In genomic region chr15:78915341-78916087, GRCh38 we compare ENCODE assay signal across 9 cellular contexts. TPM values are rescaled to one million over a fixed set of nuclear protein-coding genes. Genes with fewer than 3 reads are reported as not detected.
DNase-seq lines count a peak whose midpoint lies in the region; TF ChIP-seq lines count a peak whose summit lies in the region.
"Had no signal": no experiment of that assay in that cellular context is flagged by ENCODE, and none has a peak within 500 bp of the region (broad histone marks: within the 10 kb centered on the region; RNA-seq: fewer than 3 reads in every experiment).

No MANE protein-coding gene starts in this region.

- no peak overlapping the region for H3K4me3 ChIP-seq in esophagus muscularis mucosa

- H3K9me3 Mint-ChIP-seq in nephron, result no peaks in the 10 kb centered on the region
- no peaks in the 10 kb centered on the region for H3K9me3 Mint-ChIP-seq in Calu3 (ENCODE audit: low read depth, unreplicated experiment)
- H3K9me3 Mint-ChIP-seq: activated naive CD4-positive, alpha-beta T cell treated with anti-CD3 and anti-CD28 coated beads, Interleukin-2, amount 50 U/mL, for 24 hours had no signal

- H3K4me3 Mint-ChIP-seq in nephron, result no peak overlapping the region
- H3K4me3 Mint-ChIP-seq in Calu3 (ENCODE audit: low read depth, unreplicated experiment), result no peak overlapping the region
- H3K4me3 Mint-ChIP-seq: activated naive CD4-positive, alpha-beta T cell treated with anti-CD3 and anti-CD28 coated beads, Interleukin-2, amount 50 U/mL, for 24 hours had no signal

- peak overlapping the region; percentile 58 to 70 (median 60) for H3K27ac ChIP-seq in esophagus muscularis mucosa (replicated peaks in 1 of 4)

- peak overlapping the region; percentile 20 to 77 (median 72) for H3K27ac Mint-ChIP-seq in nephron
- no peak overlapping the region for H3K27ac Mint-ChIP-seq in Calu3 (ENCODE audit: unreplicated experiment)
- H3K27ac Mint-ChIP-seq: activated naive CD4-positive, alpha-beta T cell treated with anti-CD3 and anti-CD28 coated beads, Interleukin-2, amount 50 U/mL, for 24 hours had no signal

- TF ChIP-seq CTCF in esophagus muscularis mucosa (IDR thresholded peaks at IDR 0.05) (no peak), nephron (IDR thresholded peaks at IDR 0.05; ENCODE audit: unreplicated experiment in 3 of 3) (no peak), Calu3 (IDR thresholded peaks at IDR 0.05; ENCODE audit: unreplicated experiment) (no peak), GM13977 (IDR thresholded peaks at IDR 0.05; ENCODE audit: extremely low read depth, insufficient read depth, missing control alignments) (no peak)

- H3K9me3 ChIP-seq in esophagus muscularis mucosa, result no peaks in the 10 kb centered on the region

- in situ Hi-C loops in GM13977 (cut with MboI; ENCODE audit: low pct_unique_long_range_greater_than_20kb, low sequenced_read_pairs, unreplicated experiment), result loop anchor here (10.0 kb wide), 2 partner anchors 69 to 269 kb away; no protein-coding TSS in a partner anchor

- peaks cover 11 to 78% (median 48%) of the 10 kb centered on the region in 4 donors for H3K36me3 ChIP-seq in esophagus muscularis mucosa

- CTCF ChIA-PET in Calu3 (lab: Charles Lee), result interaction anchor here (0.6 kb wide), 1 partner anchor 8 kb away, joined by 6 read pairs; no protein-coding TSS in a partner anchor

- no peak for TF ChIP-seq EP300 in esophagus muscularis mucosa (IDR thresholded peaks at IDR 0.05)

- no peak for TF ChIP-seq POLR2A in esophagus muscularis mucosa (IDR thresholded peaks at IDR 0.05; ENCODE audit: low read depth)

- H3K36me3 Mint-ChIP-seq in nephron (ENCODE audit: low read depth) (peaks cover 64% of the 10 kb centered on the region), Calu3 (ENCODE audit: insufficient read depth, unreplicated experiment) (peaks cover 51% of the 10 kb centered on the region)

- 78% methylated on average over 12 of the region's 12 CpGs for WGBS in esophagus muscularis mucosa

- H3K27me3 ChIP-seq in esophagus muscularis mucosa, result no peaks in the 10 kb centered on the region

- peak; percentile 50 for DNase-seq in AG20443 (ENCODE audit: low spot score)
- peak; percentile 83 for DNase-seq in NOMO-1 treated with dmso at 0.1 percent for 144 hours (lab: John Stamatoyannopoulos, UW; ENCODE audit: unreplicated experiment)
- no peak for DNase-seq in esophagus muscularis mucosa (ENCODE audit: extremely low spot score)
- DNase-seq in Calu3, result no peak
- no peak for DNase-seq in LoVo (ENCODE audit: low spot score)
- DNase-seq in iPS-NIHi7 (ENCODE audit: extremely low spot score), result no peak
- no peak for DNase-seq in GM13977 (ENCODE audit: low spot score)

- peaks cover 22% of the 10 kb centered on the region for H3K4me1 Mint-ChIP-seq in nephron
- peaks cover 7% of the 10 kb centered on the region for H3K4me1 Mint-ChIP-seq in Calu3 (ENCODE audit: low read depth, unreplicated experiment)

- H3K27me3 Mint-ChIP-seq in nephron (ENCODE audit: low read depth) (no peaks in the 10 kb centered on the region), Calu3 (ENCODE audit: unreplicated experiment) (no peaks in the 10 kb centered on the region)
- H3K27me3 Mint-ChIP-seq: activated naive CD4-positive, alpha-beta T cell treated with anti-CD3 and anti-CD28 coated beads, Interleukin-2, amount 50 U/mL, for 24 hours had no signal

- H3K4me1 ChIP-seq in esophagus muscularis mucosa, result peaks cover 23 to 57% (median 51%) of the 10 kb centered on the region in 4 donors

- intact Hi-C loops in esophagus muscularis mucosa (cut with DNase I), result no loop called here
- intact Hi-C loops in Calu3 (cut with micrococcal nuclease; ENCODE audit: unreplicated experiment), result no loop called here

- no TSS peak for BruUV-seq in Calu3 (replicated peaks; lab: Mats Ljungman, UMichigan)

RNA-seq across cellular contexts. Expression of gene CTSH, which starts 29.3 kb away (rescaled TPM):
- 100 to 1,000 TPM in 1 of 4 donors, 10 to 100 TPM in 3; 56.1 to 114 (median 74.9) TPM for total RNA-seq in esophagus muscularis mucosa
- 327 and 433 TPM in 2 replicates for total RNA-seq in Calu3 (2022)

RNA-seq across cellular contexts. Expression of gene MORF4L1, which starts 42.8 kb away (rescaled TPM):
- total RNA-seq in esophagus muscularis mucosa (100 to 1,000 TPM; 371 to 476 (median 392) TPM), Calu3 (2022) (324 and 335 TPM in 2 replicates)

Comparison
In these comparisons a context has a peak if more than half of its experiments do, and no peak if none do; other contexts are left out.
1. DNase-seq: peak in AG20443 (single experiment) and NOMO-1 treated with dmso at 0.1 percent for 144 hours (single experiment); none in esophagus muscularis mucosa (single experiment), Calu3 (single experiment), LoVo (single experiment), iPS-NIHi7 (single experiment) and GM13977 (single experiment).